ENCODE assay signal across 1 cellular context in genomic region chr5:57470339-57470738, GRCh38.
TF ChIP-seq lines count a peak whose summit lies in the region.

No MANE protein-coding gene starts in this region.

TF ChIP-seq in SK-N-SH, 30 proteins besides CTCF, POLR2A, EP300 and RAD21 (continued from another document):
- TF ChIP-seq PBX3 (IDR thresholded peaks at IDR 0.05) (no peak), JUND (IDR thresholded peaks at IDR 0.05) (no peak), YY1 (IDR thresholded peaks at IDR 0.05; ENCODE audit: low read depth) (no peak), RCOR1 (IDR thresholded peaks at IDR 0.05; ENCODE audit: low read length) (no peak), SMC3 (IDR thresholded peaks at IDR 0.05; ENCODE audit: low read depth, low read length) (no peak), GATA2 (CRISPR knock-in tag; IDR thresholded peaks at IDR 0.05) (no peak), EZH2phosphoT487 (IDR thresholded peaks at IDR 0.05; ENCODE audit: borderline replicate concordance, low read depth) (no peak), SIN3A (IDR thresholded peaks at IDR 0.05; ENCODE audit: borderline replicate concordance, low read depth, low read length) (no peak), POLR2AphosphoS5 (IDR thresholded peaks at IDR 0.05; ENCODE audit: low read depth, low read length) (no peak), NFIC (IDR thresholded peaks at IDR 0.05; ENCODE audit: borderline replicate concordance) (no peak), REST (IDR thresholded peaks at IDR 0.05; ENCODE audit: low read depth, low read length) (no peak), FOXJ3 (CRISPR knock-in tag; IDR thresholded peaks at IDR 0.05) (no peak)
